2 cellular contexts compared by ENCODE assay signal in the genomic region with DNA sequence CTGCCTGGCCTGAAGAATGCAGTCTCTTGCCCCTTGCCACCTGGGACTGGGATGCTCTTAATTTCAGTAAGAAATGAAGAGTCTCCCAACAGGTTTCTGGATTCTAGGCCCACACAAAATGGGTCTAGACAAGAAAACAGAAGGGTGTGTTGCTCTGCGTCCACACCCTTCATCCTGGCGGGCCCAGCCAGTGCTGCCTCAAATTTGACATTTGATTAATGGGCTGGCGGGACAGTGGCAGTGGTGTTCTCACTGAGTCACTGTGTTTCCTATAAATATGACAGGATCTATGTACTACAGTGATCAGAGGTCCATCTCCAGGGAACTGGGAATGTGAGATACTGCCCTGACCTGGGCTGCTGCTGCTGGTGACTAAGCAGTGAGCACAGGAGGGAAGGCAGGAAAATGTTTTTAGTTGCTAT.
TF ChIP-seq lines count a peak whose summit lies in the region.

No MANE protein-coding gene starts in this region.

TF ChIP-seq in SK-N-SH, 30 proteins besides CTCF, POLR2A, EP300 and RAD21 (continued from another document):
- TF ChIP-seq, protein P1, sequence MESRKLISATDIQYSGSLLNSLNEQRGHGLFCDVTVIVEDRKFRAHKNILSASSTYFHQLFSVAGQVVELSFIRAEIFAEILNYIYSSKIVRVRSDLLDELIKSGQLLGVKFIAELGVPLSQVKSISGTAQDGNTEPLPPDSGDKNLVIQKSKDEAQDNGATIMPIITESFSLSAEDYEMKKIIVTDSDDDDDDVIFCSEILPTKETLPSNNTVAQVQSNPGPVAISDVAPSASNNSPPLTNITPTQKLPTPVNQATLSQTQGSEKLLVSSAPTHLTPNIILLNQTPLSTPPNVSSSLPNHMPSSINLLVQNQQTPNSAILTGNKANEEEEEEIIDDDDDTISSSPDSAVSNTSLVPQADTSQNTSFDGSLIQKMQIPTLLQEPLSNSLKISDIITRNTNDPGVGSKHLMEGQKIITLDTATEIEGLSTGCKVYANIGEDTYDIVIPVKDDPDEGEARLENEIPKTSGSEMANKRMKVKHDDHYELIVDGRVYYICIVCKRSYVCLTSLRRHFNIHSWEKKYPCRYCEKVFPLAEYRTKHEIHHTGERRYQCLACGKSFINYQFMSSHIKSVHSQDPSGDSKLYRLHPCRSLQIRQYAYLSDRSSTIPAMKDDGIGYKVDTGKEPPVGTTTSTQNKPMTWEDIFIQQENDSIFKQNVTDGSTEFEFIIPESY (IDR thresholded peaks at IDR 0.05; ENCODE audit: borderline replicate concordance, low read depth), result no peak
- no peak for TF ChIP-seq USF2 (IDR thresholded peaks at IDR 0.05; ENCODE audit: borderline replicate concordance, low read depth, low read length)
- TF ChIP-seq CHD2 (IDR thresholded peaks at IDR 0.05; ENCODE audit: low read length, partially characterized antibody), result no peak
- no peak for TF ChIP-seq RCOR1 (IDR thresholded peaks at IDR 0.05; ENCODE audit: low read length)
- no peak for TF ChIP-seq FOXM1 (IDR thresholded peaks at IDR 0.05; ENCODE audit: low read depth)

TF ChIP-seq in SK-N-SH treated with all-trans-retinoic acid at 6 μM for 48 hours, 23 proteins besides CTCF, POLR2A, EP300 and RAD21 (continued from another document):
- TF ChIP-seq, protein P2, sequence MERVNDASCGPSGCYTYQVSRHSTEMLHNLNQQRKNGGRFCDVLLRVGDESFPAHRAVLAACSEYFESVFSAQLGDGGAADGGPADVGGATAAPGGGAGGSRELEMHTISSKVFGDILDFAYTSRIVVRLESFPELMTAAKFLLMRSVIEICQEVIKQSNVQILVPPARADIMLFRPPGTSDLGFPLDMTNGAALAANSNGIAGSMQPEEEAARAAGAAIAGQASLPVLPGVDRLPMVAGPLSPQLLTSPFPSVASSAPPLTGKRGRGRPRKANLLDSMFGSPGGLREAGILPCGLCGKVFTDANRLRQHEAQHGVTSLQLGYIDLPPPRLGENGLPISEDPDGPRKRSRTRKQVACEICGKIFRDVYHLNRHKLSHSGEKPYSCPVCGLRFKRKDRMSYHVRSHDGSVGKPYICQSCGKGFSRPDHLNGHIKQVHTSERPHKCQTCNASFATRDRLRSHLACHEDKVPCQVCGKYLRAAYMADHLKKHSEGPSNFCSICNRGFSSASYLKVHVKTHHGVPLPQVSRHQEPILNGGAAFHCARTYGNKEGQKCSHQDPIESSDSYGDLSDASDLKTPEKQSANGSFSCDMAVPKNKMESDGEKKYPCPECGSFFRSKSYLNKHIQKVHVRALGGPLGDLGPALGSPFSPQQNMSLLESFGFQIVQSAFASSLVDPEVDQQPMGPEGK (CRISPR knock-in tag; IDR thresholded peaks at IDR 0.05; ENCODE audit: borderline replicate concordance), result no peak
- no peak for TF ChIP-seq CSDC2 (CRISPR knock-in tag; IDR thresholded peaks at IDR 0.05)
- TF ChIP-seq OSR1 (CRISPR knock-in tag; IDR thresholded peaks at IDR 0.05), result no peak
- TF ChIP-seq POU6F1 (CRISPR knock-in tag; IDR thresholded peaks at IDR 0.05; ENCODE audit: borderline replicate concordance, low read depth), result no peak
- TF ChIP-seq CREB5 (CRISPR knock-in tag; IDR thresholded peaks at IDR 0.05; ENCODE audit: low read depth), result no peak
- no peak for TF ChIP-seq RARB (CRISPR knock-in tag; IDR thresholded peaks at IDR 0.05)
- TF ChIP-seq ZFP30 (CRISPR knock-in tag; IDR thresholded peaks at IDR 0.05), result no peak
- no peak for TF ChIP-seq ZFP3 (CRISPR knock-in tag; IDR thresholded peaks at IDR 0.05)
- TF ChIP-seq BACH2 (CRISPR knock-in tag; IDR thresholded peaks at IDR 0.05; ENCODE audit: borderline replicate concordance), result no peak
- no peak for TF ChIP-seq ZNF565 (CRISPR knock-in tag; conservative IDR thresholded peaks at IDR 0.05; ENCODE audit: low read depth)
- no peak for TF ChIP-seq ESRRG (CRISPR knock-in tag; IDR thresholded peaks at IDR 0.05)
TF ChIP-seq in SK-N-SH treated with all-trans-retinoic acid at 6 μM for 48 hours: peak in this region for 0.
